Comparison of ENCODE assay signal across 21 cellular contexts in genomic region chr1:229309074-229309473, GRCh38.
"Had no signal": no experiment of that assay in that cellular context is flagged by ENCODE, and none has a peak within 500 bp of the region (broad histone marks: within the 10 kb centered on the region; RNA-seq: fewer than 3 reads in every experiment).

No MANE protein-coding gene starts in this region.

- DNase-seq: activated B cell treated with CpG ODN at 0.5 μM for 24 hours; activated CD4-positive, alpha-beta T cell treated with anti-CD3 and anti-CD28 coated beads for 1 hour; activated CD4-positive, alpha-beta T cell treated with anti-CD3 and anti-CD28 coated beads, Interleukin-2, amount 10 ng/mL, durations not matched to agents 24 days and 14 days; activated CD4-positive, alpha-beta T cell treated with anti-CD3 and anti-CD28 coated beads, Interleukin-2, amount 50 U/mL, for 48 hours; activated effector memory CD4-positive, alpha-beta T cell treated with anti-CD3 and anti-CD28 coated beads, Interleukin-2, amount 50 U/mL, for 16 hours; activated naive CD4-positive, alpha-beta T cell treated with Interleukin-2 at 50 U/mL for 16 hours; activated T-cell treated with anti-CD3 and anti-CD28 coated beads, Interleukin-2, amount 50 U/mL, for 4 hours; amygdala; brain microvascular endothelial cell; Kasumi-1; KBM-7; NCI-H146; NCI-H187 treated with DMSO at 0.1 percent for 48 hours; NCI-H2081 treated with DMSO at 0.1 percent for 48 hours; NCI-H226; NCI-H526 treated with DMSO at 0.1 percent for 48 hours; NCI-H82; SIG-M5; T-helper 2 cell; T1000 had no signal

- H3K27ac ChIP-seq: brain microvascular endothelial cell had no signal

- H3K27me3 ChIP-seq: brain microvascular endothelial cell had no signal

- ATAC-seq: activated naive CD4-positive, alpha-beta T cell treated with anti-CD3 and anti-CD28 coated beads, Interleukin-2, amount 50 U/mL, for 72 hours; activated T-cell treated with anti-CD3 and anti-CD28 coated beads, Interleukin-2, amount 50 U/mL, for 4 hours had no signal
